Comparison of ENCODE assay signal across 8 cellular contexts in genomic region chr7:91940572-91941341, GRCh38. TPM values are rescaled to one million over a fixed set of nuclear protein-coding genes. Genes with fewer than 3 reads are reported as not detected.
A peak's percentile ranks its signal among the peaks of the same experiment; 100 is the strongest.
DNase-seq lines count a peak whose midpoint lies in the region; ATAC-seq and TF ChIP-seq lines count a peak whose summit lies in the region.

Gene AKAP9, plus strand, starts transcription at chr7:91940862. Its CDS starts 238 bp downstream, at chr7:91941100.

- no peaks in the 10 kb centered on the region for H3K9me3 Mint-ChIP-seq in CD4-positive, alpha-beta T cell

- intact Hi-C loops in CD4-positive, alpha-beta T cell (cut with DNase I, micrococcal nuclease): loop anchor here (1.0 to 10.0 kb wide), 8 partner anchors 37 to 1284 kb away; partner anchors contain the start of genes CYP51A1 (in 1 of the 2), HEPACAM2 (in 1 of the 2) and MTERF1 (in 1 of the 2)

- CTCF ChIA-PET in CD4-positive, alpha-beta T cell (lab: Charles Lee): interaction anchor here (0.6 to 5.5 kb wide), 8 partner anchors 12 to 890 kb away, joined by 3 to 26 read pairs (median 4); partner anchors contain the start of genes MTERF1, PEX1 and RBM48

- no peaks in the 10 kb centered on the region for H3K36me3 ChIP-seq in effector memory CD4-positive, alpha-beta T cell (ENCODE audit: control insufficient read depth, insufficient read depth, low read length)
- H3K36me3 ChIP-seq in mesendoderm (ENCODE audit: control insufficient read depth, insufficient read depth, low read length): no peaks in the 10 kb centered on the region

- no peak within 1 kb of the TSS for H4K5ac ChIP-seq in mesendoderm (ENCODE audit: low read length)

- peak within 1 kb of the TSS; percentile 91 for H3K4me2 ChIP-seq in mesendoderm (ENCODE audit: low read length)

- peak within 1 kb of the TSS; percentile 88 for H3K4me3 ChIP-seq in effector memory CD4-positive, alpha-beta T cell (ENCODE audit: insufficient read depth, low read depth, low read length, poor library complexity, severe bottlenecking)
- peak within 1 kb of the TSS; percentile 87 for H3K4me3 ChIP-seq in mesendoderm (ENCODE audit: low read length)

- H2BK120ac ChIP-seq in mesendoderm (ENCODE audit: low read depth, low read length): no peak within 1 kb of the TSS

- H3K27me3 Mint-ChIP-seq in CD4-positive, alpha-beta T cell: no peaks in the 10 kb centered on the region

- peak within 1 kb of the TSS; percentile 57 for H3K18ac ChIP-seq in mesendoderm (ENCODE audit: low read length)

- no peak within 1 kb of the TSS for H4K8ac ChIP-seq in mesendoderm (ENCODE audit: low read depth, low read length)

- peaks cover 49% of the 10 kb centered on the region for H3K4me1 Mint-ChIP-seq in CD4-positive, alpha-beta T cell (ENCODE audit: low read depth)

- POLR2A ChIA-PET in CD4-positive, alpha-beta T cell (lab: Charles Lee): interaction anchor here (0.6 to 4.0 kb wide), 11 partner anchors 11 to 1177 kb away, joined by 3 to 47 read pairs (median 5); partner anchors contain the start of genes ANKIB1, CYP51A1, GATAD1 and KRIT1

- H3K9ac ChIP-seq in mesendoderm (ENCODE audit: low read length): peak within 1 kb of the TSS; percentile 94

- H3K4ac ChIP-seq in mesendoderm (ENCODE audit: low read depth, low read length): peak within 1 kb of the TSS; percentile 72

- peak within 1 kb of the TSS; percentile 97 for H3K56ac ChIP-seq in mesendoderm (ENCODE audit: low read length)

- H3K79me1 ChIP-seq in mesendoderm (ENCODE audit: low read length): peaks cover 4% of the 10 kb centered on the region

- TF ChIP-seq CTCF in CD4-positive, alpha-beta T cell (IDR thresholded peaks at IDR 0.05): no peak

- peak within 1 kb of the TSS; percentile 48 for H3K23ac ChIP-seq in mesendoderm (ENCODE audit: low read length)

- H2BK15ac ChIP-seq in mesendoderm (replicated peaks; ENCODE audit: low read depth): no peak within 1 kb of the TSS

- peak within 1 kb of the TSS; percentile 82 for H3K27ac ChIP-seq in CD4-positive, alpha-beta T cell (ENCODE audit: low read depth, low read length)
- H3K27ac ChIP-seq in effector memory CD4-positive, alpha-beta T cell (ENCODE audit: insufficient read depth, low read length, poor library complexity, severe bottlenecking): peak within 1 kb of the TSS; percentile 92
- H3K27ac ChIP-seq in mesendoderm (ENCODE audit: low read depth, low read length): peak within 1 kb of the TSS; percentile 69

- H3K4me3 Mint-ChIP-seq in CD4-positive, alpha-beta T cell: peak within 1 kb of the TSS; percentile 90

- peak; percentile 88 for ATAC-seq in CD4-positive, alpha-beta T cell (ENCODE audit: poor library complexity)
- ATAC-seq in GM19395 (IDR thresholded peaks at IDR 0.05; ENCODE audit: unreplicated experiment): peak; percentile 91
- peak; percentile 93 for ATAC-seq in HG03558 (IDR thresholded peaks at IDR 0.05; ENCODE audit: extremely low read depth, unreplicated experiment)

- peak within 1 kb of the TSS; percentile 92 for H3K27ac Mint-ChIP-seq in CD4-positive, alpha-beta T cell

- peak; percentile 77 to 87 (median 82) for DNase-seq in CD4-positive, alpha-beta T cell
- DNase-seq in NCI-H82 (lab: John Stamatoyannopoulos, UW) (peak; percentile 93), mesendoderm (peak; percentile 89)
- DNase-seq in activated CD8-positive, alpha-beta memory T cell treated with anti-CD3 and anti-CD28 coated beads for 24 hours: peak; percentile 94
- DNase-seq in effector memory CD4-positive, alpha-beta T cell: peak; percentile 79 to 87 (median 82)
- DNase-seq in stimulated activated CD8-positive, alpha-beta memory T cell treated with anti-CD3 and anti-CD28 coated beads, Interleukin-15, amount 100 ng/mL, for 1 hour (ENCODE audit: low read depth): peak; percentile 72

- H2AK5ac ChIP-seq in mesendoderm (ENCODE audit: low read length): peak within 1 kb of the TSS; percentile 32

- peak within 1 kb of the TSS; percentile 77 for H2BK5ac ChIP-seq in mesendoderm (ENCODE audit: low read length)

- H3K79me2 ChIP-seq in mesendoderm (ENCODE audit: control insufficient read depth, insufficient read depth, low read length): peaks cover 8% of the 10 kb centered on the region

- WGBS in mesendoderm (ENCODE audit: extremely low coverage, insufficient coverage, low lambda C conversion rate): no CpG with 5 or more reads among the region's 59 CpGs

- H3K4me1 ChIP-seq in effector memory CD4-positive, alpha-beta T cell (ENCODE audit: control insufficient read depth, insufficient read depth, low read length, poor library complexity, severe bottlenecking): peaks cover 8% of the 10 kb centered on the region
- H3K4me1 ChIP-seq in mesendoderm (ENCODE audit: control insufficient read depth, low read depth, low read length): peaks cover 2% of the 10 kb centered on the region

- no peaks in the 10 kb centered on the region for H3K27me3 ChIP-seq in CD4-positive, alpha-beta T cell (ENCODE audit: control insufficient read depth, insufficient read depth, low read length)
- no peaks in the 10 kb centered on the region for H3K27me3 ChIP-seq in effector memory CD4-positive, alpha-beta T cell (replicated peaks; ENCODE audit: control insufficient read depth, insufficient read depth, low read length, poor library complexity, severe bottlenecking)
- H3K27me3 ChIP-seq in mesendoderm (ENCODE audit: insufficient read depth, low read length, poor library complexity): peaks cover 2% of the 10 kb centered on the region

- no peaks in the 10 kb centered on the region for H3K9me3 ChIP-seq in CD4-positive, alpha-beta T cell (ENCODE audit: control insufficient read depth, low read length)
- no peaks in the 10 kb centered on the region for H3K9me3 ChIP-seq in effector memory CD4-positive, alpha-beta T cell (ENCODE audit: control insufficient read depth, low read length)

- H3K36me3 Mint-ChIP-seq in CD4-positive, alpha-beta T cell (ENCODE audit: low read depth): peaks cover 17% of the 10 kb centered on the region

RNA-seq across cellular contexts. Expression of gene AKAP9, which starts in this region (rescaled TPM):
- total RNA-seq in CD4-positive, alpha-beta T cell: 10 to 100 TPM; 62.5 to 64.8 TPM
- 9.3 TPM for polyA plus RNA-seq in mesendoderm (2013, experiment 1 of 2)
- polyA plus RNA-seq in mesendoderm (2013, experiment 2 of 2): 9.0 TPM

Comparison
In these comparisons a context has a peak if more than half of its experiments do, and no peak if none do; other contexts are left out.
1. Peak in every context shown above with its lines: DNase-seq, ATAC-seq, H3K4me3 ChIP-seq and H3K27ac ChIP-seq.